8 cellular contexts compared by ENCODE assay signal in the genomic region with DNA sequence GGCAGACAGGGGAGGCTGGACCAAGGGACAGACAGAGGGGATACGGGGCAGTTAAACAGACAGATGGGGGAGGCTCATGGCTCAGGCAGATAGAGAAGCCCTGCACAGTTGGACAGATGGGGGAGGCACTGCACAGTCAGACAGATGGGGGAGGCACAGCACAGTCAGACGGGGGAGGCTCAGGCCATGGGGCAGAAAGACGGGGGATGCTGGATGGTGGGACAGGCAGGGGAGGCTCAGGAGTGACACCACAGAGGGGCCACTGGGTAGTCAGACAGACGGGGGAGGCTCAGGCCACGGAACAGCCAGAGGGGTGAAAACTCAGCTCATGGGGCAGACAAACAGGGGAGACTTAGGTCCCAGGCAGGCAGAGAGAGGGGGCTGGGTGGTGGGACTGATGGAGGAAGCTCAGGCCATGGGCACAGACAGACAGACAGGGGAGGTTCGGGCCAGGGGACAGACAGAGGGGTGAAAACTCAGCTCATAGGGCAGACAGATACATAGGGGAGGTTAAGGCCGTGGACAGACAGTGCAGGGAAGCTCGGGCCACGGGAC. TPM values are rescaled to one million over a fixed set of nuclear protein-coding genes. Genes with fewer than 3 reads are reported as not detected.
DNase-seq lines count a peak whose midpoint lies in the region; TF ChIP-seq lines count a peak whose summit lies in the region.

No MANE protein-coding gene starts in this region.

- H3F3A ChIP-seq in OCI-LY1 (ENCODE audit: insufficient read depth, low read length) = no peaks in the 10 kb centered on the region

- H3K27me3 Mint-ChIP-seq in CD14-positive monocyte (ENCODE audit: low read depth in 3 of 3) = peaks cover 0 to 4% (median 0%) of the 10 kb centered on the region in 3 donors
- H3K27me3 Mint-ChIP-seq in endodermal cell (ENCODE audit: insufficient read depth) = peaks cover 15% of the 10 kb centered on the region

- H3K27ac ChIP-seq in OCI-LY1 (ENCODE audit: low read depth, low read length, poor library complexity, severe bottlenecking) = no peak overlapping the region
- H3K27ac ChIP-seq in endodermal cell (ENCODE audit: low read depth, low read length) = no peak overlapping the region

- no peaks in the 10 kb centered on the region for H3K9me2 ChIP-seq in OCI-LY1 (ENCODE audit: low read depth, low read length)

- H3K4me1 Mint-ChIP-seq in CD14-positive monocyte (peaks cover 56% of the 10 kb centered on the region), endodermal cell (peaks cover 4% of the 10 kb centered on the region)

- H3K9ac ChIP-seq in OCI-LY1 (ENCODE audit: low read length) (peak overlapping the region; percentile 55; the same call in 1 of the 2 replicates), endodermal cell (ENCODE audit: extremely low read depth, low read length, poor library complexity, severe bottlenecking) (peak overlapping the region; percentile 38)

- H2AFZ ChIP-seq in OCI-LY1 (ENCODE audit: low read length) = no peak overlapping the region
- no peak overlapping the region for H2AFZ ChIP-seq in neuron (ENCODE audit: low read depth, low read length)

- WGBS in endodermal cell (ENCODE audit: insufficient coverage in 1 of 2, insufficient read length in 1 of 2), 2 experiments = 50 to 52% methylated on average over 4 to 9 of the region's 9 CpGs

- DNase-seq in CD14-positive monocyte (ENCODE audit: low spot score) = no peak
- peak; percentile 47 for DNase-seq in endodermal cell
- no peak for DNase-seq in dermis blood vessel endothelial cell
- DNase-seq in NCI-H128 (lab: John Stamatoyannopoulos, UW; ENCODE audit: unreplicated experiment) = no peak
- no peak for DNase-seq in cortex of kidney (lab: John Stamatoyannopoulos, UW)
- no peak for DNase-seq in NCI-H1930 (lab: John Stamatoyannopoulos, UW)

- no peak for TF ChIP-seq CTCF in CD14-positive monocyte (IDR thresholded peaks at IDR 0.05)
- TF ChIP-seq CTCF in OCI-LY1 (IDR thresholded peaks at IDR 0.05; ENCODE audit: low read length) = no peak
- no peak for TF ChIP-seq CTCF in endodermal cell (conservative IDR thresholded peaks at IDR 0.05)

- H3K4me3 Mint-ChIP-seq in CD14-positive monocyte (peak overlapping the region; percentile 100), endodermal cell (peak overlapping the region; percentile 73)

- H3K36me3 ChIP-seq in OCI-LY1 (ENCODE audit: insufficient read depth, low read length) (no peaks in the 10 kb centered on the region), endodermal cell (ENCODE audit: control insufficient read depth, insufficient read depth, low read length) (no peaks in the 10 kb centered on the region), neuron (ENCODE audit: insufficient read depth, low read length) (no peaks in the 10 kb centered on the region)

- intact Hi-C loops in CD14-positive monocyte (cut with micrococcal nuclease) = loop anchor here (2.0 to 5.0 kb wide), 3 partner anchors 16 to 71 kb away; a partner anchor contains a TSS

- H3K9me3 ChIP-seq in OCI-LY1 (ENCODE audit: low read length) (no peaks in the 10 kb centered on the region), endodermal cell (ENCODE audit: control insufficient read depth, low read length) (no peaks in the 10 kb centered on the region), neuron (ENCODE audit: low read length) (no peaks in the 10 kb centered on the region)

- no peaks in the 10 kb centered on the region for H3K79me2 ChIP-seq in OCI-LY1 (ENCODE audit: insufficient read depth, low read length)

- H3K27ac Mint-ChIP-seq in CD14-positive monocyte (peak overlapping the region; percentile 87 to 98 (median 95)), endodermal cell (peak overlapping the region; percentile 88)

- peak overlapping the region; percentile 96 for H3K4me2 ChIP-seq in OCI-LY1 (ENCODE audit: low read length)

- H3K36me3 Mint-ChIP-seq in CD14-positive monocyte (peaks cover 9 to 12% of the 10 kb centered on the region in 2 donors), endodermal cell (ENCODE audit: low read depth) (peaks cover 2% of the 10 kb centered on the region)

- H3K27me3 ChIP-seq in OCI-LY1 (ENCODE audit: insufficient read depth, low read length) = no peaks in the 10 kb centered on the region
- no peaks in the 10 kb centered on the region for H3K27me3 ChIP-seq in endodermal cell (ENCODE audit: control insufficient read depth, insufficient read depth, low read length, poor library complexity, severe bottlenecking)
- H3K27me3 ChIP-seq in neuron (ENCODE audit: insufficient read depth, low read length) = no peaks in the 10 kb centered on the region

- no peaks in the 10 kb centered on the region for H4K20me1 ChIP-seq in OCI-LY1 (ENCODE audit: insufficient read depth, low read length)

- H3K9me3 Mint-ChIP-seq in CD14-positive monocyte (peaks cover 0 to 2% (median 0%) of the 10 kb centered on the region in 7 donors), endodermal cell (no peaks in the 10 kb centered on the region)

- H3K4me1 ChIP-seq in OCI-LY1 (ENCODE audit: insufficient read depth, low read length, severe bottlenecking) (peaks cover 43% of the 10 kb centered on the region), endodermal cell (ENCODE audit: control insufficient read depth, insufficient read depth, low read length) (no peaks in the 10 kb centered on the region), neuron (ENCODE audit: insufficient read depth, low read length) (peaks cover 14% of the 10 kb centered on the region)

- H3K4me3 ChIP-seq in OCI-LY1 (ENCODE audit: low read depth, low read length, poor library complexity, severe bottlenecking) (peak overlapping the region; percentile 76), endodermal cell (ENCODE audit: low read length) (peak overlapping the region; percentile 85), neuron (ENCODE audit: low read length) (peak overlapping the region; percentile 62)

RNA-seq across cellular contexts. Expression of a gene that starts 0.9 kb away (rescaled TPM):
- polyA plus RNA-seq in CD14-positive monocyte = 10 to 100 TPM; 47.9 to 55.5 TPM
- 10 to 100 TPM; 48.2 to 62.4 TPM for total RNA-seq in endodermal cell
- polyA plus RNA-seq in endodermal cell (2013, experiment 1 of 2) = 44.5 TPM
- 39.0 TPM for polyA plus RNA-seq in endodermal cell (2013, experiment 2 of 2)
- 90.3 and 121 TPM in 2 replicates for total RNA-seq in dermis blood vessel endothelial cell

RNA-seq across cellular contexts. Expression of a gene that starts 16.2 kb away (rescaled TPM):
- polyA plus RNA-seq in CD14-positive monocyte = 10 to 100 TPM; 52.4 to 58.8 TPM
- total RNA-seq in endodermal cell (100 to 1,000 TPM in 1 of 2 donors, 10 to 100 TPM in 1; 80.7 to 102 TPM), dermis blood vessel endothelial cell (75.0 and 94.7 TPM in 2 replicates)
- 80.6 TPM for polyA plus RNA-seq in endodermal cell (2013, experiment 1 of 2)
- polyA plus RNA-seq in endodermal cell (2013, experiment 2 of 2) = 89.1 TPM

RNA-seq across cellular contexts. Expression of a gene that starts 17.5 kb away (rescaled TPM):
- polyA plus RNA-seq in CD14-positive monocyte = not detected
- total RNA-seq in endodermal cell = 1 to 10 TPM; 4.6 to 5.7 TPM
- polyA plus RNA-seq in endodermal cell (2013, experiment 1 of 2) = 0.75 TPM
- polyA plus RNA-seq in endodermal cell (2013, experiment 2 of 2) = 0.62 TPM
- not detected in 2 replicates for total RNA-seq in dermis blood vessel endothelial cell

RNA-seq across cellular contexts. Expression of a gene that starts 28.8 kb away (rescaled TPM):
- under 1 TPM in 1 of 2 donors, not detected in 1; 0.03 TPM for polyA plus RNA-seq in CD14-positive monocyte
- total RNA-seq in endodermal cell (1 to 10 TPM in 1 of 2 donors, under 1 TPM in 1; 0.93 to 1.5 TPM), dermis blood vessel endothelial cell (1.1 and 1.2 TPM in 2 replicates)
- polyA plus RNA-seq in endodermal cell (2013, experiment 1 of 2) = 0.32 TPM
- polyA plus RNA-seq in endodermal cell (2013, experiment 2 of 2) = 0.33 TPM

RNA-seq across cellular contexts. Expression of a gene that starts 50.2 kb away (rescaled TPM):
- polyA plus RNA-seq in CD14-positive monocyte = under 1 TPM in 1 of 2 donors, not detected in 1; 0.05 TPM
- total RNA-seq in endodermal cell = under 1 TPM; 0.29 to 0.42 TPM
- 0.39 TPM for polyA plus RNA-seq in endodermal cell (2013, experiment 1 of 2)
- polyA plus RNA-seq in endodermal cell (2013, experiment 2 of 2) = 0.25 TPM
- 1.3 and 1.7 TPM in 2 replicates for total RNA-seq in dermis blood vessel endothelial cell
